Comparison of ENCODE assay signal across 13 cellular contexts in genomic region chr5:65121880-65122436, GRCh38.
A peak's percentile ranks its signal among the peaks of the same experiment; 100 is the strongest.
DNase-seq lines count a peak whose midpoint lies in the region; ATAC-seq, FAIRE-seq and TF ChIP-seq lines count a peak whose summit lies in the region.
"Had no signal": no experiment of that assay in that cellular context is flagged by ENCODE, and none has a peak within 500 bp of the region (broad histone marks: within the 10 kb centered on the region; RNA-seq: fewer than 3 reads in every experiment).

No MANE protein-coding gene starts in this region.

- H3K9me3 ChIP-seq in IMR-90 (ENCODE audit: control insufficient read depth, insufficient read depth, low read length) (no peaks in the 10 kb centered on the region), ascending aorta (peaks cover 0 to 9% of the 10 kb centered on the region in 2 donors)

- peak overlapping the region; percentile 53 for H2BK5ac ChIP-seq in IMR-90 (ENCODE audit: low read depth, low read length, poor library complexity, severe bottlenecking)

- 64% methylated on average over 4 of the region's 10 CpGs; no CpG with 5 or more reads in 1 of the 2 experiments for WGBS in IMR-90 (ENCODE audit: extremely low coverage in 2 of 2, insufficient read length in 1 of 2), 2 experiments

- H4K8ac ChIP-seq in IMR-90 (ENCODE audit: low read depth in 2 of 2, low read length in 2 of 2), result peak overlapping the region in 1 of 2 experiments; percentile 44; a peak in 2 of 4 replicates

- H3K27me3 ChIP-seq in IMR-90 (ENCODE audit: control insufficient read depth, insufficient read depth, low read length), result no peaks in the 10 kb centered on the region
- H3K27me3 ChIP-seq in bronchial epithelial cell (ENCODE audit: control insufficient read depth, insufficient read depth, low read length), result no peaks in the 10 kb centered on the region
- H3K27me3 ChIP-seq in ascending aorta, result no peaks in the 10 kb centered on the region
- H3K27me3 ChIP-seq: SJSA1 had no signal

- peak overlapping the region; percentile 41 for H3K4ac ChIP-seq in IMR-90 (ENCODE audit: low read depth, low read length)

- no peak for TF ChIP-seq POLR2A in IMR-90 (IDR thresholded peaks at IDR 0.05; ENCODE audit: low read depth, low read length)

- no peak for FAIRE-seq in bronchial epithelial cell (lab: Jason Lieb, UNC)

- H3K4me3 ChIP-seq in IMR-90 (ENCODE audit: insufficient read depth, low read depth, low read length) (no peak overlapping the region), bronchial epithelial cell (ENCODE audit: low read depth, low read length) (no peak overlapping the region), ascending aorta (no peak overlapping the region)
- H3K4me3 ChIP-seq: SJSA1 had no signal

- H2BK120ac ChIP-seq in IMR-90 (ENCODE audit: low read depth, low read length), result peak overlapping the region; percentile 48; the same call in 1 of the 2 replicates

- peak overlapping the region; percentile 4 for H2AFZ ChIP-seq in IMR-90 (replicated peaks; ENCODE audit: low read length, poor library complexity)

- H2AK5ac ChIP-seq in IMR-90 (ENCODE audit: low read depth, low read length), result no peak overlapping the region

- H2BK15ac ChIP-seq in IMR-90 (ENCODE audit: low read depth, low read length), result peak overlapping the region; percentile 33; the same call in 2 of the 3 replicates

- no peak overlapping the region; the same call in 1 of the 2 replicates for H3K14ac ChIP-seq in IMR-90 (replicated peaks; ENCODE audit: low read depth, low read length)

- POLR2A ChIA-PET in IMR-90 (lab: Charles Lee; ENCODE audit: unreplicated experiment), result no interaction called here

- TF ChIP-seq RAD21 in IMR-90 (IDR thresholded peaks at IDR 0.05; ENCODE audit: low read length), result no peak

- peak overlapping the region; percentile 16; the same call in 1 of the 2 replicates for H2BK20ac ChIP-seq in IMR-90 (ENCODE audit: low read depth, low read length)

- H4K20me1 ChIP-seq in IMR-90 (ENCODE audit: insufficient read depth, low read length), result no peaks in the 10 kb centered on the region

- H3K9me1 ChIP-seq in IMR-90 (ENCODE audit: insufficient read depth, low read length), result no peaks in the 10 kb centered on the region

- in situ Hi-C loops in IMR-90 (cut with MboI; ENCODE audit: low sequenced_read_pairs), result no loop called here

- no peak overlapping the region for H3K23ac ChIP-seq in IMR-90 (ENCODE audit: low read depth, low read length)

- no peak overlapping the region for H4K91ac ChIP-seq in IMR-90 (ENCODE audit: insufficient read depth, low read depth, low read length)

- TF ChIP-seq CTCF in IMR-90 (conservative IDR thresholded peaks at IDR 0.05; ENCODE audit: low read depth, low read length) (no peak), bronchial epithelial cell (IDR thresholded peaks at IDR 0.05; ENCODE audit: insufficient read depth, low read length, severe bottlenecking) (no peak), ascending aorta (IDR thresholded peaks at IDR 0.05) (no peak)

- no peaks in the 10 kb centered on the region; a peak in 1 of 4 replicates for H3K79me1 ChIP-seq in IMR-90 (ENCODE audit: low read depth in 1 of 2, low read length in 2 of 2)

- BruUV-seq in IMR-90 (replicated peaks; lab: Mats Ljungman, UMichigan), result no TSS peak

- no peak for ATAC-seq in IMR-90 (ENCODE audit: low read depth)

- H2AK9ac ChIP-seq in IMR-90 (replicated peaks; ENCODE audit: low read depth, low read length, poor library complexity), result no peak overlapping the region

- no peak overlapping the region for H3K56ac ChIP-seq in IMR-90 (ENCODE audit: extremely low read depth, insufficient read depth, low read length)

- intact Hi-C loops in IMR-90 (cut with micrococcal nuclease), result loop anchor here (10.0 kb wide), 1 partner anchor 183 kb away; no protein-coding TSS in a partner anchor
- intact Hi-C loops in ascending aorta (cut with DNase I), result no loop called here

- no peaks in the 10 kb centered on the region for H3K36me3 ChIP-seq in IMR-90 (ENCODE audit: control insufficient read depth, insufficient read depth, low read length)
- H3K36me3 ChIP-seq in bronchial epithelial cell (ENCODE audit: control insufficient read depth, insufficient read depth, low read length), result no peaks in the 10 kb centered on the region
- no peaks in the 10 kb centered on the region for H3K36me3 ChIP-seq in ascending aorta
- H3K36me3 ChIP-seq: SJSA1 had no signal

- no peak overlapping the region for H3K9ac ChIP-seq in IMR-90 (ENCODE audit: low read depth, low read length)

- peak overlapping the region; percentile 55; the same call in 1 of the 2 replicates for H3K18ac ChIP-seq in IMR-90 (ENCODE audit: low read depth, low read length)

- dilution Hi-C loops in IMR-90 (cut with HindIII; ENCODE audit: low sequenced_read_pairs, unreplicated experiment), result no loop called here

- H3K27ac ChIP-seq in IMR-90 (ENCODE audit: insufficient read depth, low read length), result no peak overlapping the region
- no peak overlapping the region for H3K27ac ChIP-seq in ascending aorta
- H3K27ac ChIP-seq: SJSA1 had no signal

- peaks cover 12% of the 10 kb centered on the region for H3K4me1 ChIP-seq in IMR-90 (ENCODE audit: control insufficient read depth, insufficient read depth, low read length)
- peaks cover 0 to 8% of the 10 kb centered on the region in 2 donors for H3K4me1 ChIP-seq in ascending aorta

- CTCF ChIA-PET in IMR-90 (lab: Yijun Ruan, JAX), result no interaction called here

- H4K5ac ChIP-seq in IMR-90 (ENCODE audit: low read depth, low read length), result peak overlapping the region; percentile 25; the same call in 1 of the 2 replicates

- H3K4me2 ChIP-seq in IMR-90 (ENCODE audit: low read depth, low read length), result no peak overlapping the region

- DNase-seq in ELR (ENCODE audit: low read depth) (peak; percentile 92), IMR-90 (peak; percentile 92), bronchial epithelial cell (ENCODE audit: low read depth) (peak; percentile 45), non-pigmented ciliary epithelial cell (ENCODE audit: low read depth) (peak; percentile 98), NCI-H2081 treated with DMSO at 0.1 percent for 48 hours (lab: John Stamatoyannopoulos, UW) (no peak), DMS153 treated with DMSO at 0.1 percent for 48 hours (lab: John Stamatoyannopoulos, UW; ENCODE audit: unreplicated experiment) (no peak), ascending aorta (ENCODE audit: low spot score in 2 of 2) (no peak), T-helper 1 cell (no peak)
- DNase-seq: CD4-positive, alpha-beta T cell; hypothalamus; naive B cell; NCI-H1048 had no signal

TF ChIP-seq in IMR-90, 13 proteins besides CTCF, POLR2A, EP300 and RAD21:
- TF ChIP-seq ELK1 (IDR thresholded peaks at IDR 0.05; ENCODE audit: borderline replicate concordance, low read depth, low read length) (no peak), CEBPB (IDR thresholded peaks at IDR 0.05; ENCODE audit: low read depth, low read length) (peak; percentile 95), BHLHE40 (IDR thresholded peaks at IDR 0.05; ENCODE audit: low read depth, low read length) (peak; percentile 55), SMC3 (IDR thresholded peaks at IDR 0.05; ENCODE audit: low read depth, low read length) (no peak), USF2 (IDR thresholded peaks at IDR 0.05; ENCODE audit: low read depth, low read length) (peak; percentile 17; the same call in 1 of the 2 replicates), RFX5 (IDR thresholded peaks at IDR 0.05; ENCODE audit: low read depth, low read length) (peak; percentile 28; the same call in 1 of the 2 replicates), RCOR1 (IDR thresholded peaks at IDR 0.05; ENCODE audit: insufficient replicate concordance, low read length) (no peak), MAZ (IDR thresholded peaks at IDR 0.05; ENCODE audit: borderline replicate concordance, low read depth, low read length) (no peak), FOS (IDR thresholded peaks at IDR 0.05; ENCODE audit: low read depth, low read length) (no peak)

Comparison
In these comparisons a context has a peak if more than half of its experiments do, and no peak if none do; other contexts are left out.
1. DNase-seq: peak in ELR (single experiment), IMR-90 (single experiment), bronchial epithelial cell (single experiment) and non-pigmented ciliary epithelial cell (single experiment); none in NCI-H2081 treated with DMSO at 0.1 percent for 48 hours (single experiment), DMS153 treated with DMSO at 0.1 percent for 48 hours (single experiment), ascending aorta (0 of 2) and T-helper 1 cell (0 of 5).